9 cellular contexts compared by ENCODE assay signal in genomic region chrX:45129055-45129454, GRCh38.
"Had no signal": no experiment of that assay in that cellular context is flagged by ENCODE, and none has a peak within 500 bp of the region (broad histone marks: within the 10 kb centered on the region; RNA-seq: fewer than 3 reads in every experiment).

No MANE protein-coding gene starts in this region.

- H3K27ac ChIP-seq: GM23248, HL-60 had no signal

- H3K27ac Mint-ChIP-seq: HFFc6 had no signal

- H3K4me3 Mint-ChIP-seq: HFFc6 had no signal

- H3K9ac ChIP-seq: GM23248 had no signal

- FAIRE-seq: HTR-8/SVneo had no signal

- H3K36me3 ChIP-seq: HAP-1 had no signal

- DNase-seq: GM23248, GOT3, H7, HFFc6, KBM-7 had no signal

- H3K4me3 ChIP-seq: GM23248, HAP-1 had no signal

- H2AFZ ChIP-seq: GM23248 had no signal

- ATAC-seq: HCT116 had no signal

- H3K4me1 ChIP-seq: HAP-1 had no signal

- H3K9me3 ChIP-seq: HAP-1 had no signal
